ENCODE assay signal across 1 cellular context in the genomic region with DNA sequence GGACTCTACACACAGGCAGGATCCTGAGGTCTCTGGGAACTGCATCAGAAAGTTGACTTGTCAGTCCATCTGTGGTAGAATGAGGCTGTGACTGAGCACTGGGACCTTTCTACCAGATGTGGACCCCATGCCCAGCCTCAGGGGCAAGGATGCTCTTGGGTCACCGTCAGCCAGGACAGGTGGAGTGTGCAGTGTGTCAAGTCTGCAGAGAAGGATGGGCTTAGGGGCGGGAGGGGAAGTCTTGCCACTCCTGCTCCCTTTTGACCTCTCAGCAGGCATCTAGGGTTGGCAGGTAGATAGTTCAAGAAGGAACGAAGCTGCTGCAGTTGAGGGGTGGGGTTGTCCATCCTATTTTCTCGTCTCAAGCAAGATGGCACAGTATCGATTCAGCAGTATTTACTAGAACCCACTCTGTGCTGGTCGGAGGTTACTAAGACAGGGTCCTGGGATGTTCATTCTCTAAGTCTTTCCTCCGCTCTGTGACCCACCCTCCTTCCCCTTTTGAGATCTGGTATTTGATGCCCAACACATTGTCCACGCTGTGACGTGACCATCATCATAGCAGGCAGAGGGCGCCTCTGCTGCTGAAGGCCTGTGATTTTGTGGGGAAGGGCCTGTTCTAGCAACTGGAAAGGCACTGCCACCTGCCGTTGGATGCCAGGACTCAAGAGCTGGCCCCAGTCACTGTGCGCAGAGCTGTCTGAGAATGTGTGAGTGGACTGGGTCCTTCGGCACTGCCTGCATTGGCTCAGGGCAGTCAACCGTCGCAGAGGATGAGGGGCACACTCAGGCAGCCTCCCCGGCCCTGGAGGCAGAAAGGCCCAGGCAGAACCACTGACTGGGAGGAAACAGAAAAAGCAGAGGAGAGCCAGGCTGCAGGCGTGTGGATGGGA.
A peak's percentile ranks its signal among the peaks of the same experiment; 100 is the strongest.
TF ChIP-seq lines count a peak whose summit lies in the region.

No MANE protein-coding gene starts in this region.

TF ChIP-seq in H1, 55 proteins besides CTCF, POLR2A, EP300 and RAD21:
- peak; percentile 38; the same call in 1 of the 2 replicates for TF ChIP-seq POLR2AphosphoS5 (IDR thresholded peaks at IDR 0.05; ENCODE audit: low read depth, low read length)
- no peak for TF ChIP-seq GABPA (IDR thresholded peaks at IDR 0.05; ENCODE audit: borderline replicate concordance, insufficient read depth, low read length)
- TF ChIP-seq HDAC6 (IDR thresholded peaks at IDR 0.05; ENCODE audit: low read depth, low read length): no peak
- no peak for TF ChIP-seq EGR1 (IDR thresholded peaks at IDR 0.05; ENCODE audit: borderline replicate concordance, low read depth, low read length)
- no peak for TF ChIP-seq EZH2 (IDR thresholded peaks at IDR 0.05; ENCODE audit: low read depth, low read length, severe bottlenecking)
- no peak for TF ChIP-seq SIRT6 (IDR thresholded peaks at IDR 0.05; ENCODE audit: low read length)
- TF ChIP-seq TAF7 (optimal IDR thresholded peaks at IDR 0.05; ENCODE audit: borderline replicate concordance, low read depth, low read length): no peak
- TF ChIP-seq CREB1 (IDR thresholded peaks at IDR 0.05): peak; percentile 67
- TF ChIP-seq, protein P1, sequence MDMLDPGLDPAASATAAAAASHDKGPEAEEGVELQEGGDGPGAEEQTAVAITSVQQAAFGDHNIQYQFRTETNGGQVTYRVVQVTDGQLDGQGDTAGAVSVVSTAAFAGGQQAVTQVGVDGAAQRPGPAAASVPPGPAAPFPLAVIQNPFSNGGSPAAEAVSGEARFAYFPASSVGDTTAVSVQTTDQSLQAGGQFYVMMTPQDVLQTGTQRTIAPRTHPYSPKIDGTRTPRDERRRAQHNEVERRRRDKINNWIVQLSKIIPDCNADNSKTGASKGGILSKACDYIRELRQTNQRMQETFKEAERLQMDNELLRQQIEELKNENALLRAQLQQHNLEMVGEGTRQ (IDR thresholded peaks at IDR 0.05; ENCODE audit: low read length): no peak
- no peak for TF ChIP-seq RBBP5 (IDR thresholded peaks at IDR 0.05; ENCODE audit: borderline replicate concordance, low read depth, low read length)
